Comparison of ENCODE assay signal across 1 cellular context in genomic region chr12:9115731-9116689, GRCh38.
TF ChIP-seq lines count a peak whose summit lies in the region.

A2M (minus strand) TSS chr12:9115919; CDS start chr12:9115849, 70 bp downstream.

TF ChIP-seq in HepG2, 621 proteins besides CTCF, POLR2A, EP300 and RAD21 (continued from another document):
- no peak; the same call in 1 of the 2 replicates for TF ChIP-seq ZFP91 (CRISPR knock-in tag; IDR thresholded peaks at IDR 0.05; ENCODE audit: borderline replicate concordance)
- no peak for TF ChIP-seq FOXA1 (IDR thresholded peaks at IDR 0.05)
- peak; percentile 85 for TF ChIP-seq FOXA1 (CRISPR knock-in tag; IDR thresholded peaks at IDR 0.05)
- TF ChIP-seq SMYD3 (CRISPR knock-in tag; IDR thresholded peaks at IDR 0.05), result 0 out of 2 replicates have a peak, but pooled peaks have one; percentile 20
- peak; percentile 89 for TF ChIP-seq HOMEZ (CRISPR knock-in tag; IDR thresholded peaks at IDR 0.05; ENCODE audit: low read depth)
- no peak for TF ChIP-seq GTF2F1 (IDR thresholded peaks at IDR 0.05; ENCODE audit: low read length)
- no peak for TF ChIP-seq NFATC3 (CRISPR knock-in tag; IDR thresholded peaks at IDR 0.05)
- TF ChIP-seq ZNF501 (CRISPR knock-in tag; IDR thresholded peaks at IDR 0.05), result 0 out of 2 replicates have a peak, but pooled peaks have one; percentile 18
- peak; percentile 40; the same call in 1 of the 2 replicates for TF ChIP-seq ZNF142 (CRISPR knock-in tag; IDR thresholded peaks at IDR 0.05)
- TF ChIP-seq ZNF607 (CRISPR knock-in tag; IDR thresholded peaks at IDR 0.05; ENCODE audit: borderline replicate concordance), result peak; percentile 75
- TF ChIP-seq NFIC (IDR thresholded peaks at IDR 0.05; ENCODE audit: low read length), result peak; percentile 88
- peak; percentile 36; the same call in 1 of the 2 replicates for TF ChIP-seq ZNF788 (CRISPR knock-in tag; IDR thresholded peaks at IDR 0.05; ENCODE audit: borderline replicate concordance)
- TF ChIP-seq ZNF281 (CRISPR knock-in tag; IDR thresholded peaks at IDR 0.05; ENCODE audit: borderline replicate concordance), result peak; percentile 44; the same call in 1 of the 2 replicates
- 0 out of 2 replicates have a peak, but pooled peaks have one; percentile 7 for TF ChIP-seq LCORL (IDR thresholded peaks at IDR 0.05)
- TF ChIP-seq LCORL (CRISPR knock-in tag; IDR thresholded peaks at IDR 0.05), result peak; percentile 45; the same call in 1 of the 2 replicates
- TF ChIP-seq GZF1 (CRISPR knock-in tag; IDR thresholded peaks at IDR 0.05), result peak; percentile 96
- peak; percentile 95 for TF ChIP-seq TGIF2 (CRISPR knock-in tag; IDR thresholded peaks at IDR 0.05)
- no peak for TF ChIP-seq ZNF83 (CRISPR knock-in tag; IDR thresholded peaks at IDR 0.05; ENCODE audit: borderline replicate concordance)
- TF ChIP-seq ZSCAN29 (CRISPR knock-in tag; conservative IDR thresholded peaks at IDR 0.05), result peak; percentile 47; the same call in 1 of the 2 replicates
- TF ChIP-seq RFX5 (IDR thresholded peaks at IDR 0.05; ENCODE audit: low read depth, low read length), result no peak
- TF ChIP-seq ZBED4 (CRISPR knock-in tag; IDR thresholded peaks at IDR 0.05; ENCODE audit: borderline replicate concordance), result peak; percentile 79; the same call in 1 of the 2 replicates
- no peak; the same call in 1 of the 2 replicates for TF ChIP-seq DPF2 (CRISPR knock-in tag; IDR thresholded peaks at IDR 0.05; ENCODE audit: borderline replicate concordance, low read depth)
- peak; percentile 62; the same call in 1 of the 2 replicates for TF ChIP-seq HOXD1 (CRISPR knock-in tag; IDR thresholded peaks at IDR 0.05)
- TF ChIP-seq MTA3 (CRISPR knock-in tag; IDR thresholded peaks at IDR 0.05), result no peak
- TF ChIP-seq PREB (CRISPR knock-in tag; IDR thresholded peaks at IDR 0.05), result no peak
- peak; percentile 71; the same call in 1 of the 2 replicates for TF ChIP-seq ZNF782 (CRISPR knock-in tag; IDR thresholded peaks at IDR 0.05; ENCODE audit: borderline replicate concordance)
